ENCODE assay signal across 22 cellular contexts in the genomic region with DNA sequence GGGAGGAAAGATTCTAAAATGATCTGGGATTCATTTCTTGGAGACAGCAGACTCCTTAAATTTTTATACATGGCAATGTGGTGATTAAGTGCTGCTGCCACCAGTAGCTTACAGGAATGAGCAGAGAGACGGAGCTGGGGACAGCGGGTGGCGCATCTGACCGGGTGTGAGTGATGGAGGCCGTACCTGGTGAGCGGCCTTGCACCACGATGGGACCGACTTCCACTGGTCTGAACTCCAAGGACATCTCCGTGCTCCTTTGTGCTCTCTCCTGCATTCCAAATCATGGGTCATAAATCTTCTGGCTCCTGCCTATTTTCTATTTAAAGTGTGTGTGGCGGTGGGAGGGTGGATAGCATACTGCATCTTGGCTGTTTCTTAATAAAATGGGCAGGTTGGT.
"Had no signal": no experiment of that assay in that cellular context is flagged by ENCODE, and none has a peak within 500 bp of the region (broad histone marks: within the 10 kb centered on the region; RNA-seq: fewer than 3 reads in every experiment).

No MANE protein-coding gene starts in this region.

- H3K27ac ChIP-seq: gastrocnemius medialis, spleen, thoracic aorta, upper lobe of left lung, VCaP had no signal

- H3K27me3 ChIP-seq: gastrocnemius medialis, upper lobe of left lung had no signal

- H3K27ac Mint-ChIP-seq: activated CD4-positive, alpha-beta T cell treated with anti-CD3 and anti-CD28 coated beads, Interleukin-2, amount 10 ng/mL, durations not matched to agents 24 days and 14 days; activated CD8-positive, alpha-beta T cell treated with anti-CD3 and anti-CD28 coated beads for 36 hours; activated naive CD4-positive, alpha-beta T cell treated with anti-CD3 and anti-CD28 coated beads, Interleukin-2, amount 50 U/mL, for 24 hours had no signal

- H3K36me3 Mint-ChIP-seq: activated naive CD4-positive, alpha-beta T cell treated with anti-CD3 and anti-CD28 coated beads, Interleukin-2, amount 50 U/mL, for 24 hours; brain had no signal

- H3K4me3 Mint-ChIP-seq: activated CD4-positive, alpha-beta T cell treated with anti-CD3 and anti-CD28 coated beads, Interleukin-2, amount 10 ng/mL, durations not matched to agents 24 days and 14 days; activated CD8-positive, alpha-beta T cell treated with anti-CD3 and anti-CD28 coated beads for 36 hours; activated naive CD4-positive, alpha-beta T cell treated with anti-CD3 and anti-CD28 coated beads, Interleukin-2, amount 50 U/mL, for 24 hours; brain had no signal

- H3K9me3 Mint-ChIP-seq: activated CD4-positive, alpha-beta T cell treated with anti-CD3 and anti-CD28 coated beads, Interleukin-2, amount 10 ng/mL, durations not matched to agents 24 days and 14 days; activated CD8-positive, alpha-beta T cell treated with anti-CD3 and anti-CD28 coated beads for 36 hours; activated naive CD4-positive, alpha-beta T cell treated with anti-CD3 and anti-CD28 coated beads, Interleukin-2, amount 50 U/mL, for 24 hours; brain had no signal

- ATAC-seq: activated CD4-positive, CD25-positive, alpha-beta regulatory T cell treated with anti-CD3 and anti-CD28 coated beads, Interleukin-2, amount 50 U/mL, for 24 hours; activated CD8-positive, alpha-beta T cell treated with anti-CD3 and anti-CD28 coated beads for 36 hours; esophagus mucosa; sciatic nerve had no signal

- DNase-seq: activated CD4-positive, alpha-beta T cell treated with anti-CD3 and anti-CD28 coated beads, Interleukin-2, amount 10 ng/mL, durations not matched to agents 24 days and 14 days; activated CD8-positive, alpha-beta T cell treated with anti-CD3 and anti-CD28 coated beads for 36 hours; activated gamma-delta T cell treated with Interleukin-2 at 50 U/mL for 16 hours; activated T-cell treated with anti-CD3 and anti-CD28 coated beads, Interleukin-2, amount 50 U/mL, for 1 hour; anterior cingulate cortex; central memory CD4-positive, alpha-beta T cell; effector memory CD4-positive, alpha-beta T cell; gastrocnemius medialis; hypothalamus; occipital lobe; spleen; stimulated activated CD4-positive, alpha-beta T cell treated with anti-CD3 and anti-CD28 coated beads, Interleukin-4, amount 100 ng/mL, for 1 hour; stimulated activated naive CD4-positive, alpha-beta T cell; T-helper 2 cell had no signal

- H3K36me3 ChIP-seq: gastrocnemius medialis, spleen, thoracic aorta, upper lobe of left lung had no signal

- H3K4me3 ChIP-seq: gastrocnemius medialis, spleen, thoracic aorta, upper lobe of left lung had no signal

- H3K4me1 ChIP-seq: gastrocnemius medialis, spleen, upper lobe of left lung had no signal

- H3K9me3 ChIP-seq: gastrocnemius medialis, spleen, thoracic aorta, upper lobe of left lung had no signal
